Comparison of ENCODE assay signal across 13 cellular contexts in the genomic region with DNA sequence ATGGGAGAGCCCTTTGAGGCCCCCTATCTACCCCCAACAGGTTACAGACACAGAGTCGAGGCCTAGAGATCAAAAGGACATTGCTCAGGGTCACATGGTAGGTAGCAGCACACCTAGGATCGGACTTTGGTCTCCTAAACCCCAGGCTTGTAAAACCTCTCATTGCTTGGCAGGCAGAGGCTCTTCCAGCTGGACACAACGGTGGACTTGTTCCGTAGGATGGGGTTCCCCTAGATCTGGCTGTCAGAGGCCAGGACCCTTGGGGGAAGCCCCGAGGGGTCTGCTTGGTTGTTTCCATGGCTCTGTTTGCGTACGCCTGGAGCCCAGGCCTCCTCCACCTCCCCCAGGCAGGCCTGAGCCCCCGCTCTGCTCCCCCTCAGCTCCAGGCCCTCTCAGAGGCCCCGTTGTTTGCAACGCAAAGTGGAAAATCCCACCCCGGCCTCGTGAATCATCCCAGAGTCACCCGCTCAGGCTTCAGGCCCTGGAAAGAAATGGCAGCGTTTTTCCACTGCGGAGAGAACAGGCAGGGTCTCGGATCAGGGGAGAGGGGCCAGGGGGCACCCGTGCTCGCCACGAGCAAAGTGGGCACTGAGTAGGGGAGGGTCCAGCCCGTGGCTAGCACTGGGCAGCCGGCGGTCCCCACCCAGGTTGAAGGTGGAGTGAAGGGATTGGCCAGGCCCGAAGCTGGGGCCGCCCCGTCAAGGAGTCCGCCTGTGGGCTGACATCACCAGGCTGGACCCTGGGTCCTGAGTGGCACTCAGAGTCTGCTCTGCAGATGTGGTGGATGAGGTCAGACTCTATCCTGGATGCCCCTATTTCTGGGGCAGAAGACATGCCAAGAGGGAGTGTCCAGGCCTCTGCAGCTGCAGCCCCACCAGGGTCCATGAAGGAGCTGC. TPM values are rescaled to one million over a fixed set of nuclear protein-coding genes. Genes with fewer than 3 reads are reported as not detected.
DNase-seq lines count a peak whose midpoint lies in the region; ATAC-seq and TF ChIP-seq lines count a peak whose summit lies in the region.
"Had no signal": no experiment of that assay in that cellular context is flagged by ENCODE, and none has a peak within 500 bp of the region (broad histone marks: within the 10 kb centered on the region; RNA-seq: fewer than 3 reads in every experiment).

No MANE protein-coding gene starts in this region.

- H3K4me1 ChIP-seq in Caco-2 (peaks cover 28% of the 10 kb centered on the region), left ventricle myocardium inferior (peaks cover 80% of the 10 kb centered on the region)

- no peaks in the 10 kb centered on the region for H3K9me3 Mint-ChIP-seq in Caco-2 (ENCODE audit: unreplicated experiment)
- H3K9me3 Mint-ChIP-seq in stimulated activated memory B cell treated with anti-CD40 and anti-IgM and Interleukin-4, amounts not matched to agents 10 μg/mL and 1 μg/mL and 100 μg/mL, for 72 hours: no peaks in the 10 kb centered on the region
- H3K9me3 Mint-ChIP-seq: activated T-helper 17 cell treated with anti-CD3 and anti-CD28 coated beads, Interleukin-2, amount 50 U/mL, for 72 hours; IgD-negative memory B cell had no signal

- peaks cover 18% of the 10 kb centered on the region for H3K36me3 Mint-ChIP-seq in Caco-2 (ENCODE audit: insufficient read depth, unreplicated experiment)
- no peaks in the 10 kb centered on the region for H3K36me3 Mint-ChIP-seq in stimulated activated memory B cell treated with anti-CD40 and anti-IgM and Interleukin-4, amounts not matched to agents 10 μg/mL and 1 μg/mL and 100 μg/mL, for 72 hours
- H3K36me3 Mint-ChIP-seq: IgD-negative memory B cell had no signal

- H3K27ac Mint-ChIP-seq in Caco-2 (ENCODE audit: unreplicated experiment): peak overlapping the region; percentile 69
- H3K27ac Mint-ChIP-seq in stimulated activated memory B cell treated with anti-CD40 and anti-IgM and Interleukin-4, amounts not matched to agents 10 μg/mL and 1 μg/mL and 100 μg/mL, for 72 hours: no peak overlapping the region
- H3K27ac Mint-ChIP-seq: activated T-helper 17 cell treated with anti-CD3 and anti-CD28 coated beads, Interleukin-2, amount 50 U/mL, for 72 hours; IgD-negative memory B cell had no signal

- CTCF ChIA-PET in Caco-2 (lab: Charles Lee): interaction anchor here (1.0 to 1.3 kb wide), 3 partner anchors 64 to 116 kb away, joined by 3 to 7 read pairs (median 4); no protein-coding TSS in a partner anchor

- H3K27me3 ChIP-seq in Caco-2 (replicated peaks; ENCODE audit: control insufficient read depth, insufficient read depth, low read length): no peaks in the 10 kb centered on the region
- H3K27me3 ChIP-seq in left ventricle myocardium inferior (ENCODE audit: low read depth): no peaks in the 10 kb centered on the region
- H3K27me3 ChIP-seq: ovary had no signal

- peak overlapping the region; percentile 11 for H3K4me3 Mint-ChIP-seq in Caco-2 (ENCODE audit: unreplicated experiment)
- H3K4me3 Mint-ChIP-seq in stimulated activated memory B cell treated with anti-CD40 and anti-IgM and Interleukin-4, amounts not matched to agents 10 μg/mL and 1 μg/mL and 100 μg/mL, for 72 hours: no peak overlapping the region
- H3K4me3 Mint-ChIP-seq: activated T-helper 17 cell treated with anti-CD3 and anti-CD28 coated beads, Interleukin-2, amount 50 U/mL, for 72 hours; IgD-negative memory B cell had no signal

- H3K36me3 ChIP-seq in Caco-2 (ENCODE audit: control insufficient read depth, insufficient read depth, low read length) (no peaks in the 10 kb centered on the region), left ventricle myocardium inferior (no peaks in the 10 kb centered on the region)
- H3K36me3 ChIP-seq: ovary had no signal

- H3K4me1 Mint-ChIP-seq in Caco-2 (ENCODE audit: low read depth, unreplicated experiment): peaks cover 9% of the 10 kb centered on the region
- H3K4me1 Mint-ChIP-seq in stimulated activated memory B cell treated with anti-CD40 and anti-IgM and Interleukin-4, amounts not matched to agents 10 μg/mL and 1 μg/mL and 100 μg/mL, for 72 hours: no peaks in the 10 kb centered on the region
- H3K4me1 Mint-ChIP-seq: activated T-helper 17 cell treated with anti-CD3 and anti-CD28 coated beads, Interleukin-2, amount 50 U/mL, for 72 hours; IgD-negative memory B cell had no signal

- no TSS peak for BruUV-seq in Caco-2 (replicated peaks; lab: Mats Ljungman, UMichigan)

- TF ChIP-seq CTCF in Caco-2 (IDR thresholded peaks at IDR 0.05; ENCODE audit: insufficient read depth in 1 of 2, low read depth in 1 of 2, low read length in 1 of 2, severe bottlenecking in 1 of 2, unreplicated experiment in 1 of 2) (no peak), left ventricle myocardium inferior (IDR thresholded peaks at IDR 0.05; ENCODE audit: borderline replicate concordance) (no peak)

- H3K27me3 Mint-ChIP-seq in Caco-2 (ENCODE audit: insufficient read depth, unreplicated experiment): no peaks in the 10 kb centered on the region
- H3K27me3 Mint-ChIP-seq in stimulated activated memory B cell treated with anti-CD40 and anti-IgM and Interleukin-4, amounts not matched to agents 10 μg/mL and 1 μg/mL and 100 μg/mL, for 72 hours: peaks cover 50% of the 10 kb centered on the region

- no peak overlapping the region for H3K4me3 ChIP-seq in Caco-2 (ENCODE audit: low read depth, low read length)
- no peak overlapping the region for H3K4me3 ChIP-seq in left ventricle myocardium inferior
- H3K4me3 ChIP-seq: ovary had no signal

- intact Hi-C loops in Caco-2 (cut with micrococcal nuclease; ENCODE audit: unreplicated experiment): no loop called here
- intact Hi-C loops in left ventricle myocardium inferior (cut with micrococcal nuclease): no loop called here
- intact Hi-C loops in posterior cingulate gyrus (cut with DNase I): no loop called here

- DNase-seq in Caco-2: peak; percentile 47 to 59
- no peak for DNase-seq in left ventricle myocardium inferior
- peak in 6 of 10 donors; percentile 17 to 87 (median 30) for DNase-seq in posterior cingulate gyrus
- DNase-seq in hepatic stellate cell (ENCODE audit: low spot score): no peak
- no peak for DNase-seq in NCI-H2081 treated with DMSO at 0.1 percent for 48 hours (lab: John Stamatoyannopoulos, UW)
- DNase-seq in activated CD4-positive, CD25-positive, alpha-beta regulatory T cell (lab: John Stamatoyannopoulos, UW): no peak

- H3K27ac ChIP-seq in angular gyrus (ENCODE audit: low read depth, low read length): peak overlapping the region; percentile 72
- H3K27ac ChIP-seq in left ventricle myocardium inferior (replicated peaks): peak overlapping the region; percentile 82
- H3K27ac ChIP-seq: C4-2B had no signal

- POLR2A ChIA-PET in Caco-2 (lab: Charles Lee): no interaction called here

- ATAC-seq in stimulated activated memory B cell treated with anti-CD40 and anti-IgM and Interleukin-4, amounts not matched to agents 10 μg/mL and 1 μg/mL and 100 μg/mL, for 72 hours: no peak
- ATAC-seq: activated T-helper 17 cell treated with anti-CD3 and anti-CD28 coated beads, Interleukin-2, amount 50 U/mL, for 72 hours; esophagus mucosa had no signal

- H3K9me3 ChIP-seq in Caco-2 (no peaks in the 10 kb centered on the region), left ventricle myocardium inferior (replicated peaks) (no peaks in the 10 kb centered on the region)
- H3K9me3 ChIP-seq: ovary had no signal

RNA-seq across cellular contexts. Expression of gene COL27A1, which starts 19.8 kb away (rescaled TPM):
- total RNA-seq in Caco-2 (2022): 31.1 and 41.3 TPM in 2 replicates
- total RNA-seq in left ventricle myocardium inferior: 6.4 TPM

Comparison
In these comparisons a context has a peak if more than half of its experiments do, and no peak if none do; other contexts are left out.
1. DNase-seq: peak in Caco-2 (2 of 2) and posterior cingulate gyrus (6 of 10); none in left ventricle myocardium inferior (single experiment), hepatic stellate cell (single experiment), NCI-H2081 treated with DMSO at 0.1 percent for 48 hours (single experiment) and activated CD4-positive, CD25-positive, alpha-beta regulatory T cell (0 of 4).